ENCODE assay signal across 23 cellular contexts in the genomic region with DNA sequence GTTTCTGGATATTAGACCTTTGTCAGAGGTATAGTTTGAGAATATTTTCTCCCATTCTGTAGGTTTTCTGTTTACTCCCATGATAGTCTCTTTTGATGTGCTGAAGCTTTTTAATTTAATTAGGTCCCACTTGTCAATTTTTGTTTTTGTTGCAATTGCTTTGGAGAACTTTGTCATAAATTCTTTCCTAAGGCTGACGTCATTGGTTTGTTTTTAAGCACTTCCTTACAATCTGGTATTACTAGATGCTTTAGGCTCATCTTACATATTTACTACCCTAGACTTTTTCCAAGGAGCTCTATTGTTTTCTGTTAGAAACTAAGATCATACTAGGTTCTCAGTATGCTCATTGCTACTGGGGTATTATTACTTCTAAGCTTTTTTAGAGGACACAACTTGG.
A peak's percentile ranks its signal among the peaks of the same experiment; 100 is the strongest.
DNase-seq lines count a peak whose midpoint lies in the region; ATAC-seq, FAIRE-seq and TF ChIP-seq lines count a peak whose summit lies in the region.
"Had no signal": no experiment of that assay in that cellular context is flagged by ENCODE, and none has a peak within 500 bp of the region (broad histone marks: within the 10 kb centered on the region; RNA-seq: fewer than 3 reads in every experiment).

No MANE protein-coding gene starts in this region.

- no peaks in the 10 kb centered on the region for H3K9me3 Mint-ChIP-seq in activated naive CD4-positive, alpha-beta T cell treated with anti-CD3 and anti-CD28 coated beads, Interleukin-2, amount 50 U/mL, for 24 hours
- no peaks in the 10 kb centered on the region for H3K9me3 Mint-ChIP-seq in activated naive CD4-positive, alpha-beta T cell treated with anti-CD3 and anti-CD28 coated beads, Interleukin-2, amount 10 ng/mL, durations not matched to agents 7 days and 5 days

- CTCF ChIA-PET in activated naive CD4-positive, alpha-beta T cell treated with anti-CD3 and anti-CD28 coated beads, Interleukin-2, amount 10 ng/mL, durations not matched to agents 7 days and 5 days (lab: Charles Lee), result no interaction called here
- CTCF ChIA-PET in HEK293 (lab: Yijun Ruan, JAX), result no interaction called here
- CTCF ChIA-PET in GM12878 (lab: Yijun Ruan, JAX), result no interaction called here

- no peak for TF ChIP-seq EP300 in GM12878 (IDR thresholded peaks at IDR 0.05; ENCODE audit: borderline replicate concordance in 1 of 2, control insufficient read depth in 1 of 2, low read depth in 2 of 2, low read length in 2 of 2)

- TF ChIP-seq CTCF in HEK293 (tag by site-specific recombination; IDR thresholded peaks at IDR 0.05) (no peak), GM12878 (IDR thresholded peaks at IDR 0.05 in 2 of 3, conservative IDR thresholded peaks at IDR 0.05 in 1 of 3; ENCODE audit: control insufficient read depth in 2 of 3, extremely low read depth in 1 of 3, insufficient read depth in 1 of 3, low read depth in 3 of 3, low read length in 3 of 3) (no peak)

- in situ Hi-C loops in GM12878 (cut with MboI), result no loop called here

- H3K36me3 ChIP-seq in HEK293 (ENCODE audit: control insufficient read depth in 2 of 2, insufficient read depth in 1 of 2, low read length in 2 of 2) (no peaks in the 10 kb centered on the region), GM12878 (ENCODE audit: control insufficient read depth in 2 of 2, insufficient read depth in 2 of 2, low read length in 1 of 2) (no peaks in the 10 kb centered on the region)
- H3K36me3 ChIP-seq: BLaER1 treated with 17β-estradiol and CSF1 and Interleukin-3, amounts not matched to agents 10 nM and 100 nM had no signal

- SMC1A ChIA-PET in GM12878 (lab: Charles Lee; ENCODE audit: uncharacterized antibody, unreplicated experiment), result no interaction called here

- 10% methylated on average over 1 of the region's 1 CpG for WGBS in GM12878 (ENCODE audit: insufficient coverage, insufficient replicate concordance, low lambda C conversion rate, missing lambda C conversion rate)

- H3K4me1 ChIP-seq in HEK293 (ENCODE audit: control insufficient read depth, insufficient read depth, low read length) (no peaks in the 10 kb centered on the region), GM12878 (ENCODE audit: control insufficient read depth, insufficient read depth, low read length) (no peaks in the 10 kb centered on the region)
- H3K4me1 ChIP-seq: A549; BLaER1 treated with 17β-estradiol and CSF1 and Interleukin-3, amounts not matched to agents 10 nM and 100 nM; Caco-2 had no signal

- BruUV-seq in GM12878 (replicated peaks; lab: Mats Ljungman, UMichigan), result no TSS peak

- intact Hi-C loops in GM12878 (cut with micrococcal nuclease; ENCODE audit: unreplicated experiment), result no loop called here

- H3K9ac ChIP-seq in GM12878 (ENCODE audit: control insufficient read depth, insufficient read depth, low read length), result no peak overlapping the region
- H3K9ac ChIP-seq: BLaER1 treated with 17β-estradiol and CSF1 and Interleukin-3, amounts not matched to agents 10 nM and 100 nM had no signal

- no peaks in the 10 kb centered on the region for H4K20me1 ChIP-seq in GM12878 (ENCODE audit: control insufficient read depth, insufficient read depth)
- H4K20me1 ChIP-seq: BLaER1 treated with 17β-estradiol and CSF1 and Interleukin-3, amounts not matched to agents 10 nM and 100 nM had no signal

- peak overlapping the region; percentile 39 for H3K27ac Mint-ChIP-seq in activated naive CD4-positive, alpha-beta T cell treated with anti-CD3 and anti-CD28 coated beads, Interleukin-2, amount 50 U/mL, for 24 hours
- H3K27ac Mint-ChIP-seq in activated naive CD4-positive, alpha-beta T cell treated with anti-CD3 and anti-CD28 coated beads, Interleukin-2, amount 10 ng/mL, durations not matched to agents 7 days and 5 days, result no peak overlapping the region
- H3K27ac Mint-ChIP-seq: B cell; CD4-positive, alpha-beta T cell; CD8-positive, alpha-beta T cell had no signal

- no peak for ATAC-seq in GM12878
- ATAC-seq: A549; CD8-positive, alpha-beta T cell had no signal

- H3K27ac ChIP-seq in HEK293 (ENCODE audit: extremely low read depth, low read depth, low read length) (no peak overlapping the region), GM12878 (ENCODE audit: control insufficient read depth, insufficient read depth) (no peak overlapping the region)
- H3K27ac ChIP-seq: 22Rv1; A549; BLaER1 treated with 17β-estradiol and CSF1 and Interleukin-3, amounts not matched to agents 10 nM and 100 nM; C4-2B had no signal

- H3K79me2 ChIP-seq in GM12878 (ENCODE audit: control insufficient read depth, insufficient read depth, low read length), result no peaks in the 10 kb centered on the region

- no peaks in the 10 kb centered on the region for H3K4me1 Mint-ChIP-seq in activated naive CD4-positive, alpha-beta T cell treated with anti-CD3 and anti-CD28 coated beads, Interleukin-2, amount 50 U/mL, for 24 hours
- no peaks in the 10 kb centered on the region for H3K4me1 Mint-ChIP-seq in activated naive CD4-positive, alpha-beta T cell treated with anti-CD3 and anti-CD28 coated beads, Interleukin-2, amount 10 ng/mL, durations not matched to agents 7 days and 5 days
- H3K4me1 Mint-ChIP-seq: B cell had no signal

- H3K36me3 Mint-ChIP-seq in activated naive CD4-positive, alpha-beta T cell treated with anti-CD3 and anti-CD28 coated beads, Interleukin-2, amount 50 U/mL, for 24 hours, result no peaks in the 10 kb centered on the region
- H3K36me3 Mint-ChIP-seq in activated naive CD4-positive, alpha-beta T cell treated with anti-CD3 and anti-CD28 coated beads, Interleukin-2, amount 10 ng/mL, durations not matched to agents 7 days and 5 days, result no peaks in the 10 kb centered on the region
- H3K36me3 Mint-ChIP-seq: CD8-positive, alpha-beta T cell had no signal

- no peak for FAIRE-seq in GM12878 (lab: Jason Lieb, UNC)
- FAIRE-seq: A549, D721Med, G401.6, GM12892, GM18507 had no signal

- H3K27me3 Mint-ChIP-seq in activated naive CD4-positive, alpha-beta T cell treated with anti-CD3 and anti-CD28 coated beads, Interleukin-2, amount 50 U/mL, for 24 hours, result no peaks in the 10 kb centered on the region
- no peaks in the 10 kb centered on the region for H3K27me3 Mint-ChIP-seq in activated naive CD4-positive, alpha-beta T cell treated with anti-CD3 and anti-CD28 coated beads, Interleukin-2, amount 10 ng/mL, durations not matched to agents 7 days and 5 days
- H3K27me3 Mint-ChIP-seq: B cell; CD4-positive, alpha-beta T cell had no signal

- H3K4me3 ChIP-seq in HEK293 (ENCODE audit: low read depth, low read length), result no peak overlapping the region
- H3K4me3 ChIP-seq in GM12878, result no peak overlapping the region
- H3K4me3 ChIP-seq: A549; BLaER1 treated with 17β-estradiol and CSF1 and Interleukin-3, amounts not matched to agents 10 nM and 100 nM had no signal

- H2AFZ ChIP-seq in GM12878 (ENCODE audit: control insufficient read depth, low read depth, low read length), result no peak overlapping the region

- H3K9me3 ChIP-seq in HEK293 (ENCODE audit: control insufficient read depth, insufficient read depth, low read depth, low read length) (no peaks in the 10 kb centered on the region), GM12878 (replicated peaks; ENCODE audit: control insufficient read depth, insufficient read depth, low read length) (no peaks in the 10 kb centered on the region)
- H3K9me3 ChIP-seq: A549, Caco-2 had no signal

- DNase-seq in activated naive CD4-positive, alpha-beta T cell treated with anti-CD3 and anti-CD28 coated beads, Interleukin-2, amount 10 ng/mL, durations not matched to agents 7 days and 5 days, result no peak
- DNase-seq in GM12878 (ENCODE audit: low read depth, low spot score) (no peak), iris pigment epithelial cell (ENCODE audit: low read depth) (peak; percentile 50), kidney glomerular epithelial cell (lab: John Stamatoyannopoulos, UW) (no peak)
- DNase-seq in stimulated activated CD8-positive, alpha-beta memory T cell treated with anti-CD3 and anti-CD28 coated beads, Interleukin-4, amount 100 ng/mL, for 48 hours, result no peak
- DNase-seq: AML-193; Caco-2; Calu3; CD4-positive, alpha-beta T cell; CD8-positive, alpha-beta T cell; DMS79 treated with DMSO at 0.1 percent for 48 hours; GF-D8 had no signal

- POLR2A ChIA-PET in HEK293 (lab: Yijun Ruan, JAX) (no interaction called here), GM12878 (lab: Charles Lee) (interaction anchor here (0.6 kb wide), 1 partner anchor 9 kb away, joined by 4 read pairs; no protein-coding TSS in a partner anchor)

- no peaks in the 10 kb centered on the region for H3K27me3 ChIP-seq in GM12878 (replicated peaks in 1 of 2; ENCODE audit: control insufficient read depth in 2 of 2, insufficient read depth in 2 of 2, low read length in 1 of 2)
- H3K27me3 ChIP-seq: BLaER1 treated with 17β-estradiol and CSF1 and Interleukin-3, amounts not matched to agents 10 nM and 100 nM had no signal

- TF ChIP-seq POLR2A in GM12878 (IDR thresholded peaks at IDR 0.05; ENCODE audit: low read depth, low read length), result no peak

- RAD21 ChIA-PET in GM12878 (lab: Charles Lee; ENCODE audit: unreplicated experiment), result no interaction called here

- TF ChIP-seq RAD21 in GM12878 (IDR thresholded peaks at IDR 0.05; ENCODE audit: insufficient read depth, low read depth, low read length), result no peak

- no peak overlapping the region for H3K4me2 ChIP-seq in GM12878 (ENCODE audit: control insufficient read depth, insufficient read depth)
- H3K4me2 ChIP-seq: A549; BLaER1 treated with 17β-estradiol and CSF1 and Interleukin-3, amounts not matched to agents 10 nM and 100 nM had no signal

- no peak overlapping the region for H3K4me3 Mint-ChIP-seq in activated naive CD4-positive, alpha-beta T cell treated with anti-CD3 and anti-CD28 coated beads, Interleukin-2, amount 50 U/mL, for 24 hours
- H3K4me3 Mint-ChIP-seq in activated naive CD4-positive, alpha-beta T cell treated with anti-CD3 and anti-CD28 coated beads, Interleukin-2, amount 10 ng/mL, durations not matched to agents 7 days and 5 days, result no peak overlapping the region
- H3K4me3 Mint-ChIP-seq: B cell; CD4-positive, alpha-beta T cell; CD8-positive, alpha-beta T cell had no signal

TF ChIP-seq in GM12878, 131 proteins besides CTCF, POLR2A, EP300 and RAD21:
- TF ChIP-seq ATF7 (IDR thresholded peaks at IDR 0.05; ENCODE audit: low read depth) (peak; percentile 14; the same call in 1 of the 2 replicates), CBX5 (IDR thresholded peaks at IDR 0.05; ENCODE audit: low read depth) (no peak), ZNF274 (IDR thresholded peaks at IDR 0.05; ENCODE audit: insufficient read depth, insufficient read length) (no peak), DPF2 (IDR thresholded peaks at IDR 0.05) (no peak), CBFB (IDR thresholded peaks at IDR 0.05; ENCODE audit: low read depth) (no peak), JUNB (IDR thresholded peaks at IDR 0.05) (no peak), SREBF1 (IDR thresholded peaks at IDR 0.05; ENCODE audit: low read length) (no peak), ESRRA (IDR thresholded peaks at IDR 0.05; ENCODE audit: low read length) (no peak)
